In the genomic region with DNA sequence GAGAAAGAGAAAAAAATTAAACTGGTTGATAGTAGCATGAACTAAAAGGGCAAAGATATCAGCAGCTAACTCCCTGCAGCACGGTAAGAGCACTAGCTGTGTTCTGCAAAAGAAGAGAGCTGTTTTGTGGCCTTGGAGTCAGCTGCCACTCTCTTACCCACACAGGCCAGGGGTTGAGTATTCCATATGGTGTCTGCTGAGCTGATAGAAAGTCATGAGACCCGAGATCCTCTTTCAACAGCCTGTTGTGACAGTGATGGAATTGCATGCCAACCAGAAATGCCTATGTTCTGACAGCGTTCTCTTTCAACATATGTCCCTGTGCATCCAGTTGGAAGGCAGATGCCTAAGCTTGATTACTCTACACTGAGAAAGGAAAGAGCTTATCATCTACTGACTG, we compare ENCODE assay signal across 14 cellular contexts. TPM values are rescaled to one million over a fixed set of nuclear protein-coding genes. Genes with fewer than 3 reads are reported as not detected.
DNase-seq lines count a peak whose midpoint lies in the region; ATAC-seq and TF ChIP-seq lines count a peak whose summit lies in the region.
"Had no signal": no experiment of that assay in that cellular context is flagged by ENCODE, and none has a peak within 500 bp of the region (broad histone marks: within the 10 kb centered on the region; RNA-seq: fewer than 3 reads in every experiment).

No MANE protein-coding gene starts in this region.

- H3K36me3 ChIP-seq in mesendoderm (ENCODE audit: control insufficient read depth, insufficient read depth, low read length) = no peaks in the 10 kb centered on the region
- H3K36me3 ChIP-seq: HAP-1, transverse colon had no signal

- no peak overlapping the region for H3K56ac ChIP-seq in mesendoderm (ENCODE audit: low read length)

- no peaks in the 10 kb centered on the region for H3K79me2 ChIP-seq in mesendoderm (ENCODE audit: control insufficient read depth, insufficient read depth, low read length)

- no peak overlapping the region for H3K27ac Mint-ChIP-seq in HFFc6

- H3K4me3 Mint-ChIP-seq in HFFc6 = no peak overlapping the region

- no peak overlapping the region for H2AK5ac ChIP-seq in mesendoderm (ENCODE audit: low read length)

- H3K4me1 ChIP-seq in mesendoderm (ENCODE audit: control insufficient read depth, low read depth, low read length) = no peaks in the 10 kb centered on the region
- H3K4me1 ChIP-seq: Caco-2, transverse colon had no signal

- no peak overlapping the region for H2BK15ac ChIP-seq in mesendoderm (replicated peaks; ENCODE audit: low read depth)

- H3K18ac ChIP-seq in mesendoderm (ENCODE audit: low read length) = no peak overlapping the region

- no peak overlapping the region for H3K4me3 ChIP-seq in mesendoderm (ENCODE audit: low read length)
- H3K4me3 ChIP-seq: HAP-1, mucosa of descending colon, transverse colon had no signal

- H3K79me1 ChIP-seq in mesendoderm (ENCODE audit: low read length) = peaks cover 3% of the 10 kb centered on the region

- peaks cover 17% of the 10 kb centered on the region for H3K9me3 Mint-ChIP-seq in HFFc6

- DNase-seq in DMS 273 (lab: John Stamatoyannopoulos, UW; ENCODE audit: unreplicated experiment) = peak; percentile 93
- DNase-seq in NCI-H460 (ENCODE audit: extremely low read depth, low read depth) = peak; percentile 29
- DNase-seq in dermis blood vessel endothelial cell = peak; percentile 44
- DNase-seq in mesendoderm = peak; percentile 94
- DNase-seq in sciatic nerve (ENCODE audit: low spot score) = no peak
- no peak for DNase-seq in iPS-NIHi11 (ENCODE audit: low spot score)
- DNase-seq in HFFc6 = no peak
- DNase-seq: Caco-2, mucosa of descending colon, NCI-H345, T-helper 9 cell, transverse colon had no signal

- no peak overlapping the region for H3K4me2 ChIP-seq in mesendoderm (ENCODE audit: low read length)

- no peaks in the 10 kb centered on the region; the same call in 1 of the 2 replicates for H3K27me3 Mint-ChIP-seq in HFFc6 (ENCODE audit: insufficient read depth)

- TF ChIP-seq CTCF in HFFc6 (IDR thresholded peaks at IDR 0.05) = no peak

- H3K4ac ChIP-seq in mesendoderm (ENCODE audit: low read depth, low read length) = no peak overlapping the region

- no peaks in the 10 kb centered on the region for H3K4me1 Mint-ChIP-seq in HFFc6 (ENCODE audit: low read depth)

- ATAC-seq in HG03354 (IDR thresholded peaks at IDR 0.05; ENCODE audit: poor library complexity, severe bottlenecking, unreplicated experiment) (no peak), sciatic nerve (no peak)
- ATAC-seq: mucosa of descending colon had no signal

- H3K27ac ChIP-seq in mesendoderm (ENCODE audit: low read depth, low read length) = no peak overlapping the region
- H3K27ac ChIP-seq: transverse colon had no signal

- H3K9ac ChIP-seq in mesendoderm (ENCODE audit: low read length) = no peak overlapping the region

- H2BK5ac ChIP-seq in mesendoderm (ENCODE audit: low read length) = no peak overlapping the region

- no peaks in the 10 kb centered on the region for H3K27me3 ChIP-seq in mesendoderm (ENCODE audit: insufficient read depth, low read length, poor library complexity)
- H3K27me3 ChIP-seq: transverse colon had no signal

- WGBS in mesendoderm (ENCODE audit: extremely low coverage, insufficient coverage, low lambda C conversion rate) = no CpG with 5 or more reads among the region's 3 CpGs

- no peaks in the 10 kb centered on the region for H3K36me3 Mint-ChIP-seq in HFFc6 (ENCODE audit: low read depth)

- intact Hi-C loops in sciatic nerve (cut with DNase I) = no loop called here

- H2BK120ac ChIP-seq in mesendoderm (ENCODE audit: low read depth, low read length) = no peak overlapping the region

- no peak overlapping the region for H4K8ac ChIP-seq in mesendoderm (ENCODE audit: low read depth, low read length)

- H3K23ac ChIP-seq in mesendoderm (ENCODE audit: low read length) = no peak overlapping the region

- no peak overlapping the region for H4K5ac ChIP-seq in mesendoderm (ENCODE audit: low read length)

RNA-seq across cellular contexts. Expression of gene TMTC1, which starts 39.9 kb away (rescaled TPM):
- 10.7 and 11.9 TPM in 2 replicates for total RNA-seq in NCI-H460 (2014; rRNA removed; shearing (Covaris generic))
- 8.4 and 14.3 TPM in 2 replicates for polyA plus RNA-seq in NCI-H460 (2014; cell fraction: nucleus; rRNA removed)
- total RNA-seq in dermis blood vessel endothelial cell (12.9 and 19.2 TPM in 2 replicates), sciatic nerve (164 TPM)
- 10.2 TPM for polyA plus RNA-seq in mesendoderm (2013, experiment 1 of 2)
- polyA plus RNA-seq in mesendoderm (2013, experiment 2 of 2) = 10.7 TPM
- total RNA-seq in HFFc6 (2021; fragmentation: NEBNext Ultra II Directional; extraction: Animal tissue kit (Norgen Biotek cat#: 25700)) = not detected
- total RNA-seq: Caco-2 had no signal

Comparison
In these comparisons a context has a peak if more than half of its experiments do, and no peak if none do; other contexts are left out.
1. DNase-seq: peak in DMS 273 (single experiment), NCI-H460 (single experiment), dermis blood vessel endothelial cell (single experiment) and mesendoderm (single experiment); none in sciatic nerve (single experiment), iPS-NIHi11 (single experiment) and HFFc6 (single experiment).